11 cellular contexts compared by ENCODE assay signal in genomic region chr9:7185612-7186011, GRCh38.
DNase-seq lines count a peak whose midpoint lies in the region; ATAC-seq and TF ChIP-seq lines count a peak whose summit lies in the region.
"Had no signal": no experiment of that assay in that cellular context is flagged by ENCODE, and none has a peak within 500 bp of the region (broad histone marks: within the 10 kb centered on the region; RNA-seq: fewer than 3 reads in every experiment).

No MANE protein-coding gene starts in this region.

- DNase-seq in Daoy (ENCODE audit: low read depth) = peak; percentile 81
- peak; percentile 93 for DNase-seq in M059J (ENCODE audit: low read depth)
- peak; percentile 37 for DNase-seq in dedifferentiated amniotic fluid mesenchymal stem cell (ENCODE audit: extremely low spot score)
- DNase-seq in left lung = no peak
- no peak for DNase-seq in posterior cingulate gyrus
- no peak for DNase-seq in NCI-H510A (lab: John Stamatoyannopoulos, UW)
- DNase-seq: activated CD4-positive, alpha-beta T cell treated with anti-CD3 and anti-CD28 coated beads, Interleukin-2, amount 10 ng/mL, durations not matched to agents 24 days and 14 days; DMS 273 treated with DMSO at 0.1 percent for 48 hours had no signal

- peaks cover 0 to 5% of the 10 kb centered on the region in 2 donors for H3K36me3 ChIP-seq in left lung

- peak; percentile 66 for ATAC-seq in left lung
- ATAC-seq in GM19455 (IDR thresholded peaks at IDR 0.05; ENCODE audit: unreplicated experiment) = no peak
- ATAC-seq in GM19463 (IDR thresholded peaks at IDR 0.05; ENCODE audit: unreplicated experiment) = no peak
- ATAC-seq: body of pancreas had no signal

- H3K9me3 ChIP-seq in left lung = peaks cover 0 to 6% of the 10 kb centered on the region in 2 donors

- H3K4me1 ChIP-seq in left lung = no peaks in the 10 kb centered on the region
- H3K4me1 ChIP-seq: body of pancreas had no signal

- intact Hi-C loops in left lung (cut with DNase I) (no loop called here), posterior cingulate gyrus (cut with DNase I) (no loop called here)

- TF ChIP-seq CTCF in left lung (IDR thresholded peaks at IDR 0.05) = no peak

- H3K27ac ChIP-seq in left lung = no peak overlapping the region
- H3K27ac ChIP-seq: body of pancreas had no signal

- no peak overlapping the region for H3K4me3 ChIP-seq in left lung
- H3K4me3 ChIP-seq: body of pancreas had no signal

- H3K27me3 ChIP-seq in left lung = no peaks in the 10 kb centered on the region
- H3K27me3 ChIP-seq: body of pancreas had no signal

Comparison
In these comparisons a context has a peak if more than half of its experiments do, and no peak if none do; other contexts are left out.
1. DNase-seq: peak in Daoy (single experiment), M059J (single experiment) and dedifferentiated amniotic fluid mesenchymal stem cell (single experiment); none in left lung (0 of 2), posterior cingulate gyrus (0 of 10) and NCI-H510A (single experiment).